In the genomic region with DNA sequence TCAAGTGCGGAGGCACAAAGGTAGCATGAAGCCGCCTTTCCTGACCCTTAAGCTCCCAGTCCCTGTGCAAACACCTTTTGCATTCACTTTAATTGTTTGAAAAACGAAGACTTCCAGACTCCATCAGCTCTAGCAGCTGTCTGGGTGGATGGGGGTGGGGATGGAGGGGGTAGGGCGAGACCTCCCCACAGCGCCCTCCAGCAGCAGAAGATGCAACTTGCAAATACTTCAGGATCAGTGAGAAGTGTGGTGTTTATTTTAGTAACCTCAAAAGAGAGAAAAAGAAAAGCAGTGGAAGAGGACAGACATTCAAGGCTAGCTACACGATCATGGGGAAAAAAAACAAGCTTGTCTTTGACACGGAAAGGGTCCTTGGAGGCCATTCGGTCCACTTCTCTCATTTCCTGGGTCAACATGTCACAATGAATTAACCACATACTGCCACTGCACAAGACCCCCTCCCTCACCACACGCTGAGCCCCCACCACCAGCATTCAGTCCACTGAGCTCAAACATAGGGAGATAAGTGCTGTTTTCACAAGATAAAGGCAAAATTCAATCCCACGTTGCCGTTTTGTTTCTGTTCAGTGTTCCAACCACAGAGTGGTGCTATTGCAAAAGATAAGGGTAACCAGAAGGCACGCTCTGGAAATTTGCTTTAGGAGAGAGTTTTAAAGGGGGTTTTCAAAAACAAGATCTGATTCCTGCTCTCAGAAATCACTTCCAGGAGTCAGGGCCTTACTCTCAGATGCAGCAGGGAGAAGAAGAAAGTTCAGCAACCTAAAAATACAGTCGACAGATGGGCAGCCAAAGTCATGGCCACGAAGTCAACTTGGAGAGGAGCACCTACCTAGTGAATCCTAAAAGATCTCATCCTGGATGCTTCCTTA, we compare ENCODE assay signal across 9 cellular contexts. TPM values are rescaled to one million over a fixed set of nuclear protein-coding genes. Genes with fewer than 3 reads are reported as not detected.
A peak's percentile ranks its signal among the peaks of the same experiment; 100 is the strongest.
DNase-seq lines count a peak whose midpoint lies in the region; TF ChIP-seq lines count a peak whose summit lies in the region.
"Had no signal": no experiment of that assay in that cellular context is flagged by ENCODE, and none has a peak within 500 bp of the region (broad histone marks: within the 10 kb centered on the region; RNA-seq: fewer than 3 reads in every experiment).

No MANE protein-coding gene starts in this region.

- H3K36me3 ChIP-seq in trophoblast cell (ENCODE audit: control insufficient read depth in 1 of 2, insufficient read depth in 2 of 2, low read length in 2 of 2) (no peaks in the 10 kb centered on the region), MG63 (no peaks in the 10 kb centered on the region)

- H3K18ac ChIP-seq in trophoblast cell (ENCODE audit: low read length) = no peak overlapping the region

- DNase-seq in G401 (ENCODE audit: low spot score) (peak; percentile 70), NCI-H2107 (lab: John Stamatoyannopoulos, UW) (peak; percentile 71), epidermal melanocyte (ENCODE audit: insufficient read length, low spot score) (peak; percentile 88), trophoblast cell (peak in 1 of 2 donors; percentile 42), MG63 (no peak), NCI-H774 (lab: John Stamatoyannopoulos, UW) (no peak), GM10248 (ENCODE audit: extremely low spot score) (no peak), HK-2 (ENCODE audit: unreplicated experiment) (no peak)

- H3K79me1 ChIP-seq in trophoblast cell (ENCODE audit: low read length) = peaks cover 2% of the 10 kb centered on the region

- H4K12ac ChIP-seq in trophoblast cell (ENCODE audit: low read depth, low read length) = no peak overlapping the region

- H2BK120ac ChIP-seq in trophoblast cell (ENCODE audit: insufficient read depth, low read length, poor library complexity) = no peak overlapping the region

- no peak for TF ChIP-seq CTCF in GM10248 (IDR thresholded peaks at IDR 0.05; ENCODE audit: control extremely low read depth, extremely low read depth, low read depth, missing control alignments)

- POLR2A ChIA-PET in GM10248 (lab: Yijun Ruan, JAX) = no interaction called here

- no peak overlapping the region for H3K4ac ChIP-seq in trophoblast cell (ENCODE audit: low read depth, low read length)

- WGBS in trophoblast cell (ENCODE audit: extremely low coverage, insufficient coverage, insufficient read length) = no CpG with 5 or more reads among the region's 14 CpGs

- H3K4me3 ChIP-seq in trophoblast cell (ENCODE audit: low read depth, low read length) (no peak overlapping the region), MG63 (no peak overlapping the region)

- peak overlapping the region; percentile 53 for H3K4me2 ChIP-seq in trophoblast cell (ENCODE audit: low read length)

- no peak overlapping the region for H3K27ac ChIP-seq in trophoblast cell (ENCODE audit: low read depth, low read length)

- CTCF ChIA-PET in GM10248 (lab: Yijun Ruan, JAX) = no interaction called here

- no peak overlapping the region for H4K8ac ChIP-seq in trophoblast cell (ENCODE audit: low read depth, low read length)

- no peak overlapping the region for H2AFZ ChIP-seq in trophoblast cell (ENCODE audit: insufficient read depth, low read length, poor library complexity)

- H2BK5ac ChIP-seq in trophoblast cell (ENCODE audit: low read depth, low read length, poor library complexity) = no peak overlapping the region

- H2AK5ac ChIP-seq in trophoblast cell (ENCODE audit: low read length) = no peak overlapping the region

- no peak overlapping the region for H3K14ac ChIP-seq in trophoblast cell (ENCODE audit: low read length)

- peak overlapping the region; percentile 85 for H2BK12ac ChIP-seq in trophoblast cell (ENCODE audit: low read length)

- peaks cover 14% of the 10 kb centered on the region for H3K27me3 ChIP-seq in trophoblast cell (ENCODE audit: insufficient read depth, low read length)
- H3K27me3 ChIP-seq in MG63 = peaks cover 8% of the 10 kb centered on the region; the same call in 1 of the 2 replicates

- no peaks in the 10 kb centered on the region for H3K9me3 ChIP-seq in trophoblast cell (ENCODE audit: insufficient read depth, low read depth, low read length)
- H3K9me3 ChIP-seq in MG63 = no peaks in the 10 kb centered on the region

- no peak overlapping the region for H3K23ac ChIP-seq in trophoblast cell (ENCODE audit: low read length)

- in situ Hi-C loops in G401 (cut with HindIII; ENCODE audit: low sequenced_read_pairs) = no loop called here

- H3K4me1 ChIP-seq in trophoblast cell (ENCODE audit: control insufficient read depth in 1 of 2, insufficient read depth in 2 of 2, low read length in 2 of 2) = peaks cover 16 to 38% of the 10 kb centered on the region in 2 experiments

- H3K79me2 ChIP-seq in trophoblast cell (ENCODE audit: control insufficient read depth, insufficient read depth, low read length, poor library complexity) = peaks cover 2% of the 10 kb centered on the region

- no peak overlapping the region for H4K91ac ChIP-seq in trophoblast cell (ENCODE audit: low read depth, low read length)

- no peak overlapping the region for H3K9ac ChIP-seq in trophoblast cell (ENCODE audit: low read length)

RNA-seq across cellular contexts. Expression of a gene that starts 3.3 kb away (rescaled TPM):
- not detected in 2 replicates for total RNA-seq in G401 (2014; rRNA removed; shearing (Covaris generic))
- polyA plus RNA-seq in trophoblast cell (2013) = 2.5 and 2.9 TPM in 2 replicates
- not detected in 2 replicates for total RNA-seq in MG63 (2014; rRNA removed; shearing (Covaris generic); ENCODE audit: low replicate concordance)
- total RNA-seq: subcutaneous adipose tissue had no signal

Comparison
In these comparisons a context has a peak if more than half of its experiments do, and no peak if none do; other contexts are left out.
1. DNase-seq: peak in G401 (single experiment), NCI-H2107 (single experiment) and epidermal melanocyte (single experiment); none in MG63 (single experiment), NCI-H774 (single experiment), GM10248 (single experiment) and HK-2 (single experiment).